29 cellular contexts compared by ENCODE assay signal in the genomic region with DNA sequence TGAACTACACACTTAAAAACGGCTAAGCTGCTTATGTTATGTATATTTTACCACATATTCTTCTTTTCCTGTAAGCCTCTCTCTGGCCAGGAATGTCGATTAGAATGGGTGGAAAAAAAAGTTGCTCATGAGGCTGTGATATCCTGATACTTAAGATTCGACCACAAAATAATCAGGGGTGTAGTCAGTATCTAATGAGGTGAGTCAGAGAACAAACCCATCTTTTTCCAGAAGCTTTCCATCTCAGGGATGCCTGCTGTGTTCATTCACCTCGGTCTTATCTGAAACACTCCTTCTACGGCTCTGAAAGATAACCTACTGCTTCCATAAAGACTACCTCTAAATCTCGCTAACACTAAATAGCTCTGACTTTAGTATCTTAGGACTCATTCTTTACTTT.
DNase-seq lines count a peak whose midpoint lies in the region; ATAC-seq and TF ChIP-seq lines count a peak whose summit lies in the region.
"Had no signal": no experiment of that assay in that cellular context is flagged by ENCODE, and none has a peak within 500 bp of the region (broad histone marks: within the 10 kb centered on the region; RNA-seq: fewer than 3 reads in every experiment).

No MANE protein-coding gene starts in this region.

- no peak for ATAC-seq in right lobe of liver
- no peak for ATAC-seq in activated CD4-positive, alpha-beta T cell treated with anti-CD3 and anti-CD28 coated beads for 36 hours

- TF ChIP-seq CTCF in fibroblast of mammary gland (conservative IDR thresholded peaks at IDR 0.05; ENCODE audit: control insufficient read depth, insufficient read depth, low read depth, low read length) (no peak), right lobe of liver (IDR thresholded peaks at IDR 0.05) (no peak)

- no peaks in the 10 kb centered on the region for H3K27me3 Mint-ChIP-seq in activated naive CD4-positive, alpha-beta T cell treated with anti-CD3 and anti-CD28 coated beads, Interleukin-2, amount 10 ng/mL, durations not matched to agents 7 days and 5 days
- H3K27me3 Mint-ChIP-seq in stimulated activated naive CD8-positive, alpha-beta T cell treated with anti-CD3 and anti-CD28 coated beads, Interleukin-15, Interleukin-2, amounts not matched to agents 100 ng/mL and 50 ng/mL, for 24 hours = no peaks in the 10 kb centered on the region
- no peaks in the 10 kb centered on the region for H3K27me3 Mint-ChIP-seq in activated CD4-positive, alpha-beta T cell treated with anti-CD3 and anti-CD28 coated beads for 36 hours
- H3K27me3 Mint-ChIP-seq: activated B cell treated with CpG ODN at 0.5 μM for 24 hours; activated CD4-positive, alpha-beta memory T cell treated with anti-CD3 and anti-CD28 coated beads for 36 hours; IgD-negative memory B cell had no signal

- H3K9me3 ChIP-seq in right lobe of liver = no peaks in the 10 kb centered on the region
- H3K9me3 ChIP-seq: HAP-1, MG63, transverse colon had no signal

- CTCF ChIA-PET in activated naive CD4-positive, alpha-beta T cell treated with anti-CD3 and anti-CD28 coated beads, Interleukin-2, amount 10 ng/mL, durations not matched to agents 7 days and 5 days (lab: Charles Lee) = no interaction called here
- CTCF ChIA-PET in activated CD4-positive, alpha-beta T cell treated with anti-CD3 and anti-CD28 coated beads for 36 hours (lab: Charles Lee) = interaction anchor here (0.7 kb wide), 1 partner anchor 205 kb away, joined by 3 read pairs; no protein-coding TSS in a partner anchor

- no peaks in the 10 kb centered on the region for H3K9me3 Mint-ChIP-seq in activated naive CD4-positive, alpha-beta T cell treated with anti-CD3 and anti-CD28 coated beads, Interleukin-2, amount 10 ng/mL, durations not matched to agents 7 days and 5 days
- H3K9me3 Mint-ChIP-seq in stimulated activated naive CD8-positive, alpha-beta T cell treated with anti-CD3 and anti-CD28 coated beads, Interleukin-15, Interleukin-2, amounts not matched to agents 100 ng/mL and 50 ng/mL, for 24 hours = no peaks in the 10 kb centered on the region
- no peaks in the 10 kb centered on the region for H3K9me3 Mint-ChIP-seq in activated CD4-positive, alpha-beta T cell treated with anti-CD3 and anti-CD28 coated beads for 36 hours (ENCODE audit: low read depth)
- H3K9me3 Mint-ChIP-seq: activated B cell treated with CpG ODN at 0.5 μM for 24 hours; activated CD4-positive, alpha-beta memory T cell treated with anti-CD3 and anti-CD28 coated beads for 36 hours; IgD-negative memory B cell; T-helper 2 cell treated with Interferon-gamma antibody and Interleukin-4, amounts not matched to agents 5 μg/mL and 100 μg/mL, for 36 hours had no signal

- H3K27ac ChIP-seq in right lobe of liver = no peak overlapping the region
- H3K27ac ChIP-seq: epithelial cell of prostate, hepatocyte, transverse colon had no signal

- no peaks in the 10 kb centered on the region for H3K4me1 Mint-ChIP-seq in activated naive CD4-positive, alpha-beta T cell treated with anti-CD3 and anti-CD28 coated beads, Interleukin-2, amount 10 ng/mL, durations not matched to agents 7 days and 5 days
- H3K4me1 Mint-ChIP-seq in stimulated activated naive CD8-positive, alpha-beta T cell treated with anti-CD3 and anti-CD28 coated beads, Interleukin-15, Interleukin-2, amounts not matched to agents 100 ng/mL and 50 ng/mL, for 24 hours (ENCODE audit: low read depth) = peaks cover 48% of the 10 kb centered on the region
- H3K4me1 Mint-ChIP-seq in activated CD4-positive, alpha-beta T cell treated with anti-CD3 and anti-CD28 coated beads for 36 hours = peaks cover 39% of the 10 kb centered on the region
- H3K4me1 Mint-ChIP-seq: activated B cell treated with CpG ODN at 0.5 μM for 24 hours had no signal

- H3K36me3 Mint-ChIP-seq in activated naive CD4-positive, alpha-beta T cell treated with anti-CD3 and anti-CD28 coated beads, Interleukin-2, amount 10 ng/mL, durations not matched to agents 7 days and 5 days = peaks cover 30% of the 10 kb centered on the region
- peaks cover 31% of the 10 kb centered on the region for H3K36me3 Mint-ChIP-seq in stimulated activated naive CD8-positive, alpha-beta T cell treated with anti-CD3 and anti-CD28 coated beads, Interleukin-15, Interleukin-2, amounts not matched to agents 100 ng/mL and 50 ng/mL, for 24 hours (ENCODE audit: low read depth)
- peaks cover 16% of the 10 kb centered on the region for H3K36me3 Mint-ChIP-seq in activated CD4-positive, alpha-beta T cell treated with anti-CD3 and anti-CD28 coated beads for 36 hours (ENCODE audit: low read depth)
- H3K36me3 Mint-ChIP-seq: IgD-negative memory B cell had no signal

- H3K36me3 ChIP-seq in right lobe of liver = no peaks in the 10 kb centered on the region
- H3K36me3 ChIP-seq: HAP-1, MG63, transverse colon had no signal

- H3K4me1 ChIP-seq in right lobe of liver = no peaks in the 10 kb centered on the region
- H3K4me1 ChIP-seq: transverse colon had no signal

- no peaks in the 10 kb centered on the region for H3K27me3 ChIP-seq in right lobe of liver
- H3K27me3 ChIP-seq: hepatocyte, MG63, transverse colon had no signal

- H3K4me3 Mint-ChIP-seq in activated naive CD4-positive, alpha-beta T cell treated with anti-CD3 and anti-CD28 coated beads, Interleukin-2, amount 10 ng/mL, durations not matched to agents 7 days and 5 days = no peak overlapping the region
- no peak overlapping the region for H3K4me3 Mint-ChIP-seq in stimulated activated naive CD8-positive, alpha-beta T cell treated with anti-CD3 and anti-CD28 coated beads, Interleukin-15, Interleukin-2, amounts not matched to agents 100 ng/mL and 50 ng/mL, for 24 hours
- H3K4me3 Mint-ChIP-seq in activated CD4-positive, alpha-beta T cell treated with anti-CD3 and anti-CD28 coated beads for 36 hours = no peak overlapping the region
- H3K4me3 Mint-ChIP-seq: activated B cell treated with CpG ODN at 0.5 μM for 24 hours; activated CD4-positive, alpha-beta memory T cell treated with anti-CD3 and anti-CD28 coated beads for 36 hours; IgD-negative memory B cell; T-helper 2 cell treated with Interferon-gamma antibody and Interleukin-4, amounts not matched to agents 5 μg/mL and 100 μg/mL, for 36 hours had no signal

- no peak for DNase-seq in activated naive CD4-positive, alpha-beta T cell treated with anti-CD3 and anti-CD28 coated beads, Interleukin-2, amount 10 ng/mL, durations not matched to agents 7 days and 5 days
- no peak for DNase-seq in activated naive CD4-positive, alpha-beta T cell (lab: John Stamatoyannopoulos, UW)
- DNase-seq in M059J (ENCODE audit: low read depth) (peak; percentile 44), fibroblast of mammary gland (ENCODE audit: low read depth) (peak; percentile 50), NCI-H2107 (lab: John Stamatoyannopoulos, UW) (no peak), right lobe of liver (no peak)
- DNase-seq in activated CD4-positive, alpha-beta T cell treated with anti-CD3 and anti-CD28 coated beads for 36 hours = no peak
- DNase-seq: 8988T; activated B cell treated with CpG ODN at 0.5 μM for 24 hours; activated effector memory CD4-positive, alpha-beta T cell treated with anti-CD3 and anti-CD28 coated beads, Interleukin-2, amount 50 U/mL, for 16 hours; amniotic stem cell; C1 segment of cervical spinal cord; caudate nucleus; dermis blood vessel endothelial cell; MG63; NCI-H1436 treated with DMSO at 0.1 percent for 48 hours; NCI-H2171 treated with DMSO at 0.1 percent for 48 hours; NCI-H69; RPMI8226; small intestine; stimulated activated naive CD4-positive, alpha-beta T cell; transverse colon had no signal

- intact Hi-C loops in right lobe of liver (cut with DNase I) = no loop called here
- intact Hi-C loops in activated CD4-positive, alpha-beta T cell treated with anti-CD3 and anti-CD28 coated beads for 36 hours (cut with DNase I, micrococcal nuclease) = no loop called here

- WGBS in right lobe of liver (ENCODE audit: insufficient coverage, low coverage, low lambda C conversion rate, missing lambda C conversion rate) = 52% methylated on average over 6 of the region's 6 CpGs

- H3K4me3 ChIP-seq in fibroblast of mammary gland (ENCODE audit: control insufficient read depth, low read depth, low read length) = no peak overlapping the region
- no peak overlapping the region for H3K4me3 ChIP-seq in right lobe of liver
- H3K4me3 ChIP-seq: HAP-1, hepatocyte, MG63, transverse colon had no signal

- POLR2A ChIA-PET in activated CD4-positive, alpha-beta T cell treated with anti-CD3 and anti-CD28 coated beads for 36 hours (lab: Charles Lee) = no interaction called here

- peak overlapping the region; percentile 11 for H3K27ac Mint-ChIP-seq in activated naive CD4-positive, alpha-beta T cell treated with anti-CD3 and anti-CD28 coated beads, Interleukin-2, amount 10 ng/mL, durations not matched to agents 7 days and 5 days
- peak overlapping the region; percentile 63 for H3K27ac Mint-ChIP-seq in stimulated activated naive CD8-positive, alpha-beta T cell treated with anti-CD3 and anti-CD28 coated beads, Interleukin-15, Interleukin-2, amounts not matched to agents 100 ng/mL and 50 ng/mL, for 24 hours
- no peak overlapping the region for H3K27ac Mint-ChIP-seq in activated CD4-positive, alpha-beta T cell treated with anti-CD3 and anti-CD28 coated beads for 36 hours
- H3K27ac Mint-ChIP-seq: activated B cell treated with CpG ODN at 0.5 μM for 24 hours; activated CD4-positive, alpha-beta memory T cell treated with anti-CD3 and anti-CD28 coated beads for 36 hours; IgD-negative memory B cell; T-helper 2 cell treated with Interferon-gamma antibody and Interleukin-4, amounts not matched to agents 5 μg/mL and 100 μg/mL, for 36 hours had no signal

- no peak for TF ChIP-seq POLR2A in right lobe of liver (IDR thresholded peaks at IDR 0.05)

Comparison
In these comparisons a context has a peak if more than half of its experiments do, and no peak if none do; other contexts are left out.
1. DNase-seq: peak in M059J (single experiment) and fibroblast of mammary gland (single experiment); none in activated naive CD4-positive, alpha-beta T cell treated with anti-CD3 and anti-CD28 coated beads, Interleukin-2, amount 10 ng/mL, durations not matched to agents 7 days and 5 days (single experiment), activated naive CD4-positive, alpha-beta T cell (0 of 4), NCI-H2107 (single experiment), right lobe of liver (0 of 3) and activated CD4-positive, alpha-beta T cell treated with anti-CD3 and anti-CD28 coated beads for 36 hours (single experiment).